Comparison of ENCODE assay signal across 20 cellular contexts in genomic region chr1:235280467-235280866, GRCh38.
"Had no signal": no experiment of that assay in that cellular context is flagged by ENCODE, and none has a peak within 500 bp of the region (broad histone marks: within the 10 kb centered on the region; RNA-seq: fewer than 3 reads in every experiment).

No MANE protein-coding gene starts in this region.

- H3K4me3 ChIP-seq: adrenal gland, cardiac muscle cell, lower lobe of right lung, ovary, smooth muscle cell, suprapubic skin, transverse colon had no signal

- H3K9me3 Mint-ChIP-seq: activated naive CD4-positive, alpha-beta T cell treated with anti-CD3 and anti-CD28 coated beads for 36 hours; activated T-cell treated with anti-CD3 and anti-CD28 coated beads, Interleukin-2, amount 50 U/mL, for 4 hours; stimulated activated naive CD8-positive, alpha-beta T cell treated with anti-CD3 and anti-CD28 coated beads, Interleukin-15, amount 100 ng/mL, for 72 hours had no signal

- H3K9me3 ChIP-seq: adrenal gland, lower lobe of right lung, ovary, suprapubic skin, transverse colon had no signal

- H3K27ac Mint-ChIP-seq: activated naive CD4-positive, alpha-beta T cell treated with anti-CD3 and anti-CD28 coated beads for 36 hours; stimulated activated naive CD8-positive, alpha-beta T cell treated with anti-CD3 and anti-CD28 coated beads, Interleukin-15, amount 100 ng/mL, for 72 hours had no signal

- H3K36me3 Mint-ChIP-seq: mesothelial cell of epicardium had no signal

- H3K27me3 Mint-ChIP-seq: stimulated activated naive CD8-positive, alpha-beta T cell treated with anti-CD3 and anti-CD28 coated beads, Interleukin-15, amount 100 ng/mL, for 72 hours; T-cell had no signal

- H3K27ac ChIP-seq: adrenal gland, lower lobe of right lung, ovary, suprapubic skin, transverse colon had no signal

- H3K4me3 Mint-ChIP-seq: activated naive CD4-positive, alpha-beta T cell treated with anti-CD3 and anti-CD28 coated beads for 36 hours; activated T-cell treated with anti-CD3 and anti-CD28 coated beads, Interleukin-2, amount 50 U/mL, for 4 hours; mesothelial cell of epicardium; stimulated activated naive CD8-positive, alpha-beta T cell treated with anti-CD3 and anti-CD28 coated beads, Interleukin-15, amount 100 ng/mL, for 72 hours had no signal

- FAIRE-seq: islet of Langerhans had no signal

- H3K27me3 ChIP-seq: adrenal gland, cardiac muscle cell, ovary, suprapubic skin, transverse colon had no signal

- H3K36me3 ChIP-seq: adrenal gland, cardiac muscle cell, lower lobe of right lung, ovary, suprapubic skin, transverse colon had no signal

- H3K4me2 ChIP-seq: smooth muscle cell had no signal

- DNase-seq: activated CD4-positive, alpha-beta T cell treated with anti-CD3 and anti-CD28 coated beads, Interleukin-2, amount 50 U/mL, for 1 hour; activated CD8-positive, alpha-beta memory T cell treated with anti-CD3 and anti-CD28 coated beads, Interleukin-2, amount 50 U/mL, for 4 hours; activated naive CD4-positive, alpha-beta T cell treated with anti-CD3 and anti-CD28 coated beads for 36 hours; activated T-cell treated with anti-CD3 and anti-CD28 coated beads, Interleukin-2, amount 50 U/mL, for 4 hours; adrenal gland; dermis blood vessel endothelial cell; effector memory CD4-positive, alpha-beta T cell; left colon; lower lobe of right lung; ovary; stimulated activated CD4-positive, alpha-beta T cell treated with anti-CD3 and anti-CD28 coated beads, Interleukin-4, amount 100 ng/mL, for 1 hour; stimulated activated naive CD8-positive, alpha-beta T cell treated with anti-CD3 and anti-CD28 coated beads, Interleukin-15, amount 100 ng/mL, for 72 hours; T-cell; T-helper 9 cell; transverse colon had no signal
